In genomic region chr14:106436310-106436905, GRCh38 we compare ENCODE assay signal across 8 cellular contexts.
DNase-seq lines count a peak whose midpoint lies in the region; ATAC-seq and TF ChIP-seq lines count a peak whose summit lies in the region.

No MANE protein-coding gene starts in this region.

- H4K20me1 ChIP-seq in MM.1S (ENCODE audit: insufficient read depth, low read length) (no peaks in the 10 kb centered on the region), osteoblast (ENCODE audit: insufficient read depth, low read length) (no peaks in the 10 kb centered on the region)

- H3K36me3 ChIP-seq in MM.1S (replicated peaks; ENCODE audit: insufficient read depth, low read length) (no peaks in the 10 kb centered on the region), osteoblast (ENCODE audit: insufficient read depth, low read length) (no peaks in the 10 kb centered on the region)

- no peak overlapping the region for H3K9ac ChIP-seq in MM.1S (ENCODE audit: low read length)

- H3K4me2 ChIP-seq in MM.1S (ENCODE audit: low read depth, low read length) (no peak overlapping the region), osteoblast (ENCODE audit: insufficient read depth, low read length) (no peak overlapping the region)

- TF ChIP-seq CTCF in MM.1S (IDR thresholded peaks at IDR 0.05; ENCODE audit: low read length) (peak; percentile 53), epithelial cell of proximal tubule (conservative IDR thresholded peaks at IDR 0.05; ENCODE audit: low read depth, low read length) (peak; percentile 51), osteoblast (IDR thresholded peaks at IDR 0.05; ENCODE audit: extremely low read depth, low read depth, low read length) (no peak)

- no peaks in the 10 kb centered on the region for H3K9me2 ChIP-seq in MM.1S (replicated peaks; ENCODE audit: insufficient read depth, low read length)

- H3K27ac ChIP-seq in MM.1S (ENCODE audit: low read length) (no peak overlapping the region), osteoblast (ENCODE audit: low read depth, low read length) (no peak overlapping the region)

- H3K4me1 ChIP-seq in MM.1S (ENCODE audit: low read length) = no peaks in the 10 kb centered on the region
- no peaks in the 10 kb centered on the region for H3K4me1 ChIP-seq in osteoblast (ENCODE audit: insufficient read depth, low read length)

- no peaks in the 10 kb centered on the region for H3K9me3 ChIP-seq in MM.1S (replicated peaks; ENCODE audit: insufficient read depth, low read length)
- no peaks in the 10 kb centered on the region for H3K9me3 ChIP-seq in osteoblast (ENCODE audit: low read depth, low read length)

- H3K79me2 ChIP-seq in MM.1S (ENCODE audit: low read length) (no peaks in the 10 kb centered on the region), osteoblast (ENCODE audit: insufficient read depth, low read length) (no peaks in the 10 kb centered on the region)

- DNase-seq in COR-L47 (lab: John Stamatoyannopoulos, UW) (peak; percentile 66), MM.1S (peak; percentile 51), epithelial cell of proximal tubule (ENCODE audit: low read depth) (no peak), osteoblast (ENCODE audit: insufficient read length, low spot score, missing footprints) (no peak), NCI-H2196 treated with DMSO at 0.1 percent for 48 hours (lab: John Stamatoyannopoulos, UW; ENCODE audit: unreplicated experiment) (no peak)
- peak; percentile 54 for DNase-seq in activated CD4-positive, alpha-beta T cell treated with anti-CD3 and anti-CD28 coated beads for 1 hour
- DNase-seq in stimulated activated CD4-positive, alpha-beta T cell treated with anti-CD3 and anti-CD28 coated beads, TNF-alpha, amount 100 ng/mL, for 24 hours (ENCODE audit: low read depth in 3 of 3) = peak; percentile 54 to 67 (median 58)

- no peak for ATAC-seq in HG02981 (IDR thresholded peaks at IDR 0.05; ENCODE audit: unreplicated experiment)

- H3K4me3 ChIP-seq in MM.1S (ENCODE audit: low read length) (no peak overlapping the region), epithelial cell of proximal tubule (ENCODE audit: low read depth, low read length) (no peak overlapping the region), osteoblast (ENCODE audit: insufficient read depth, low read length) (no peak overlapping the region)

- no peaks in the 10 kb centered on the region for H3F3A ChIP-seq in MM.1S (ENCODE audit: insufficient read depth, low read length)

- H3K27me3 ChIP-seq in MM.1S (replicated peaks; ENCODE audit: insufficient read depth, low read length) (no peaks in the 10 kb centered on the region), osteoblast (ENCODE audit: insufficient read depth, low read length) (no peaks in the 10 kb centered on the region)

- no peak overlapping the region for H2AFZ ChIP-seq in MM.1S (ENCODE audit: low read length)
- H2AFZ ChIP-seq in osteoblast (ENCODE audit: low read length) = no peak overlapping the region

Comparison
In these comparisons a context has a peak if more than half of its experiments do, and no peak if none do; other contexts are left out.
1. DNase-seq: peak in COR-L47 (single experiment), MM.1S (single experiment), activated CD4-positive, alpha-beta T cell treated with anti-CD3 and anti-CD28 coated beads for 1 hour (single experiment) and stimulated activated CD4-positive, alpha-beta T cell treated with anti-CD3 and anti-CD28 coated beads, TNF-alpha, amount 100 ng/mL, for 24 hours (3 of 3); none in epithelial cell of proximal tubule (single experiment), osteoblast (single experiment) and NCI-H2196 treated with DMSO at 0.1 percent for 48 hours (single experiment).